Comparison of ENCODE assay signal across 1 cellular context in genomic region chr22:26584010-26584409, GRCh38.
TF ChIP-seq lines count a peak whose summit lies in the region.

No MANE protein-coding gene starts in this region.

TF ChIP-seq in IMR-90, 13 proteins besides CTCF, POLR2A, EP300 and RAD21:
- TF ChIP-seq CEBPB (IDR thresholded peaks at IDR 0.05; ENCODE audit: low read depth, low read length) (no peak), SMC3 (IDR thresholded peaks at IDR 0.05; ENCODE audit: low read depth, low read length) (no peak), NFE2L2 (IDR thresholded peaks at IDR 0.05; ENCODE audit: low read depth, low read length) (no peak), USF2 (IDR thresholded peaks at IDR 0.05; ENCODE audit: low read depth, low read length) (no peak), CHD1 (IDR thresholded peaks at IDR 0.05; ENCODE audit: low read depth, low read length) (no peak), MAZ (IDR thresholded peaks at IDR 0.05; ENCODE audit: borderline replicate concordance, low read depth, low read length) (no peak), MAFK (IDR thresholded peaks at IDR 0.05; ENCODE audit: low read depth, low read length) (no peak), FOS (IDR thresholded peaks at IDR 0.05; ENCODE audit: low read depth, low read length) (no peak), ELK1 (IDR thresholded peaks at IDR 0.05; ENCODE audit: borderline replicate concordance, low read depth, low read length) (no peak), BHLHE40 (IDR thresholded peaks at IDR 0.05; ENCODE audit: low read depth, low read length) (no peak), RFX5 (IDR thresholded peaks at IDR 0.05; ENCODE audit: low read depth, low read length) (no peak), RCOR1 (IDR thresholded peaks at IDR 0.05; ENCODE audit: insufficient replicate concordance, low read length) (no peak), MXI1 (IDR thresholded peaks at IDR 0.05; ENCODE audit: borderline replicate concordance, low read depth, low read length) (no peak)
TF ChIP-seq in IMR-90: peak in this region for 0.
